ENCODE assay signal across 8 cellular contexts in the genomic region with DNA sequence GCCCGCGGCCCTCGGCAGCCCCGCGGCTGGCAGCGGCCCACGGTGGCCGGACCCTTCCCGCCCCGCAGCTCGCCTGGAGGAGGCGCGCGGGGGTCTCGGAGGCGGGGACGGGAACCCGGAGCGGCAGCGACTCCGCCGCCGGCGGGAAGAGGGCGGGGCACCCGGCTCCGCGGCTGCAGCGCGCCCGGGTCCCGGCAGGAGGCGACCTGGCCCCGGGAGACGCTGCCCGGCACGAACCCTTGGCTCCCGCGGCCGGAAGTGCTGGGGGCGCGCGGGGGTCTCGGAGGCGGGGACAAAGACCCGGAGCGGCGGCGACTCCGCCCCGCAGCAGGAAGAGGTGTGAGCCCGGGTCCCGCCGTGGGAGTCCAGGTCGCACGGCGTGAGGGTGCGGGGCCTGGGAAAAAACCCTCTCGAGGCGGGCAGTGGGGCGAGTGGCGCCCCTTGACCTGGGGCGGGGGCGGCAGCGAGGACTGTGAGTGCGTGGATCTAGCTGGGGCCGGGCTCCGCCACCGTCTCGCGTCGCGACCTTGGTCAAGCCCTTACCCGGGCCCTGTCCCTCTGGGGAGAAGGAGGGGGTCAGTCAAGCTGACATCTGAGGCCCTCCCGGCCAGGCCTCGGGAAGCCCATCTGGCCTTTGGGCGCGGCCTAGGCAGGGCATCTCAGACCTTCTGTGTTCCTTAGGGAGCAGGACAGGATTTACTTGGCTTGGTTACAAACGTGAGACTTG. TPM values are rescaled to one million over a fixed set of nuclear protein-coding genes. Genes with fewer than 3 reads are reported as not detected.
DNase-seq lines count a peak whose midpoint lies in the region; ATAC-seq and TF ChIP-seq lines count a peak whose summit lies in the region.

A gene (minus strand): TSS at position 151 of the 727 bp plus-strand sequence. CDS start 230 bp downstream, outside the sequence.

- no peaks in the 10 kb centered on the region for H3K9me3 Mint-ChIP-seq in chondrocyte (ENCODE audit: low read depth)

- H3K27me3 ChIP-seq in layer of hippocampus (ENCODE audit: control insufficient read depth, insufficient read depth, low read length) = no peaks in the 10 kb centered on the region

- no peaks in the 10 kb centered on the region for H3K27me3 Mint-ChIP-seq in chondrocyte (ENCODE audit: low read depth)

- peak within 1 kb of the TSS; percentile 73 for H3K27ac ChIP-seq in layer of hippocampus (ENCODE audit: low read depth, low read length)

- peak within 1 kb of the TSS; percentile 84 for H3K4me3 Mint-ChIP-seq in chondrocyte (ENCODE audit: unreplicated experiment)

- peak; percentile 68 for ATAC-seq in HG02943 (IDR thresholded peaks at IDR 0.05; ENCODE audit: low read depth, unreplicated experiment)

- peak; percentile 87 for TF ChIP-seq CTCF in chondrocyte (IDR thresholded peaks at IDR 0.05)

- H3K36me3 Mint-ChIP-seq in chondrocyte (ENCODE audit: low read depth) = no peaks in the 10 kb centered on the region

- peak; percentile 20 for DNase-seq in NK-92 treated with Interleukin-12 subunit alpha and Interleukin-12 subunit beta, amount 100 ng/mL, for 24 hours (lab: John Stamatoyannopoulos, UW)
- no peak for DNase-seq in NK-92 (lab: John Stamatoyannopoulos, UW; ENCODE audit: unreplicated experiment)
- peak; percentile 67 for DNase-seq in NCI-H2171 treated with DMSO at 0.1 percent for 48 hours (lab: John Stamatoyannopoulos, UW)
- peak; percentile 50 to 68 for DNase-seq in activated CD4-positive, alpha-beta T cell treated with anti-CD3 and anti-CD28 coated beads for 24 hours (ENCODE audit: low read depth in 2 of 2)
- no peak for DNase-seq in chondrocyte (ENCODE audit: low spot score)
- DNase-seq in stimulated activated CD4-positive, alpha-beta T cell treated with anti-CD3 and anti-CD28 coated beads, Interleukin-1b, Interleukin-23, amount 100 ng/mL, for 24 hours (ENCODE audit: low read depth in 4 of 4, low spot score in 1 of 4) = peak in 3 of 4 experiments; percentile 33 to 71 (median 55)

- H3K27ac Mint-ChIP-seq in chondrocyte (ENCODE audit: unreplicated experiment) = peak within 1 kb of the TSS; percentile 79

- peaks cover 12% of the 10 kb centered on the region for H3K4me1 Mint-ChIP-seq in chondrocyte (ENCODE audit: low read depth)

RNA-seq across cellular contexts. Expression of the gene that starts here (rescaled TPM):
- total RNA-seq in chondrocyte = 5.7 to 8.8 TPM (median 8.0 TPM) in 3 replicates

Comparison
In these comparisons a context has a peak if more than half of its experiments do, and no peak if none do; other contexts are left out.
1. DNase-seq: peak in NK-92 treated with Interleukin-12 subunit alpha and Interleukin-12 subunit beta, amount 100 ng/mL, for 24 hours (single experiment), NCI-H2171 treated with DMSO at 0.1 percent for 48 hours (single experiment), activated CD4-positive, alpha-beta T cell treated with anti-CD3 and anti-CD28 coated beads for 24 hours (2 of 2) and stimulated activated CD4-positive, alpha-beta T cell treated with anti-CD3 and anti-CD28 coated beads, Interleukin-1b, Interleukin-23, amount 100 ng/mL, for 24 hours (3 of 4); none in NK-92 (single experiment) and chondrocyte (single experiment).